Comparison of ENCODE assay signal across 1 cellular context in the genomic region with DNA sequence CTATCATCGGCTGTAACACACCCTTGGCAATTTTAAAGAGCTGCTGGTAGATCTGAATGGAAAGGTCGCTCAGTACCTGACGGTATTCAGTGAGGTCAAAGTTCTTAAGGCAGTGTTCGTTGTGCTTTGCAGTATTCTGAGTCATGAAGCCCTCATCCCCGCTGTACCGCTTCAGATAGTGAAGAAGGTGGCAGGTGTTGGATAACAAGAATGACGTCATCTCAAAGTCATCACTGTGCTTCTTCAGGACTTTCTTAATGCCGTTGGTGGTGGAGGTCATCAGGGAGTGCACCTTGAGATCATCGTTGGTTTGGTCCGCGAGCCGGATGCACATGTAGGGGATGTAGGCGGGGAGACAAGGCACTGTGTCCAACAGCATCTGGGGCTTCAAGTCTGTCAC.
TF ChIP-seq lines count a peak whose summit lies in the region.
"Not testable (repeated sequence)": the region's sequence is repeated elsewhere in the genome, so short reads cannot be mapped to it uniquely, and the experiment has no call there.

No MANE protein-coding gene starts in this region.

TF ChIP-seq in K562, 482 proteins besides CTCF, POLR2A, EP300 and RAD21:
- TF ChIP-seq, protein P1, sequence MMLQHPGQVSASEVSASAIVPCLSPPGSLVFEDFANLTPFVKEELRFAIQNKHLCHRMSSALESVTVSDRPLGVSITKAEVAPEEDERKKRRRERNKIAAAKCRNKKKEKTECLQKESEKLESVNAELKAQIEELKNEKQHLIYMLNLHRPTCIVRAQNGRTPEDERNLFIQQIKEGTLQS (IDR thresholded peaks at IDR 0.05) = peak; percentile 41; the same call in 1 of the 2 replicates
- TF ChIP-seq, protein P1 (CRISPR knock-in tag; conservative IDR thresholded peaks at IDR 0.05) = not testable (repeated sequence)
